13 cellular contexts compared by ENCODE assay signal in genomic region chr14:36505892-36506731, GRCh38. TPM values are rescaled to one million over a fixed set of nuclear protein-coding genes. Genes with fewer than 3 reads are reported as not detected.
DNase-seq lines count a peak whose midpoint lies in the region; ATAC-seq and TF ChIP-seq lines count a peak whose summit lies in the region.
"Had no signal": no experiment of that assay in that cellular context is flagged by ENCODE, and none has a peak within 500 bp of the region (broad histone marks: within the 10 kb centered on the region; RNA-seq: fewer than 3 reads in every experiment).

No MANE protein-coding gene starts in this region.

- H3K4me3 Mint-ChIP-seq in endodermal cell (no peak overlapping the region), progenitor cell of endocrine pancreas (ENCODE audit: low read depth) (no peak overlapping the region)
- H3K4me3 Mint-ChIP-seq: naive B cell had no signal

- H3K9ac ChIP-seq in endodermal cell (ENCODE audit: extremely low read depth, low read length, poor library complexity, severe bottlenecking) = no peak overlapping the region

- no peaks in the 10 kb centered on the region for H3K36me3 ChIP-seq in endodermal cell (ENCODE audit: control insufficient read depth, insufficient read depth, low read length)

- H3K4me1 ChIP-seq in endodermal cell (ENCODE audit: control insufficient read depth, insufficient read depth, low read length) = peaks cover 7% of the 10 kb centered on the region

- DNase-seq in GM10248 (ENCODE audit: extremely low spot score) (peak; percentile 8), NCI-H1092 (lab: John Stamatoyannopoulos, UW) (peak; percentile 74), endodermal cell (peak; percentile 85), progenitor cell of endocrine pancreas (ENCODE audit: low spot score, unreplicated experiment) (no peak), occipital lobe (lab: John Stamatoyannopoulos, UW) (no peak), epidermal melanocyte (ENCODE audit: insufficient read length, low spot score) (no peak)
- DNase-seq: activated naive CD4-positive, alpha-beta T cell; C1 segment of cervical spinal cord; naive B cell; stimulated activated naive CD4-positive, alpha-beta T cell treated with Interleukin-2 at 50 U/mL for 16 hours had no signal

- peaks cover 100% of the 10 kb centered on the region for H3K27me3 ChIP-seq in endodermal cell (ENCODE audit: control insufficient read depth, insufficient read depth, low read length, poor library complexity, severe bottlenecking)

- POLR2A ChIA-PET in GM10248 (lab: Yijun Ruan, JAX) = no interaction called here

- no peaks in the 10 kb centered on the region for H3K9me3 ChIP-seq in endodermal cell (ENCODE audit: control insufficient read depth, low read length)

- TF ChIP-seq CTCF in GM10248 (IDR thresholded peaks at IDR 0.05; ENCODE audit: control extremely low read depth, extremely low read depth, low read depth, missing control alignments) (no peak), endodermal cell (conservative IDR thresholded peaks at IDR 0.05) (peak; percentile 56), progenitor cell of endocrine pancreas (IDR thresholded peaks at IDR 0.05; ENCODE audit: unreplicated experiment) (peak; percentile 22)

- no peak for ATAC-seq in HG03108 (IDR thresholded peaks at IDR 0.05; ENCODE audit: unreplicated experiment)

- no peak overlapping the region for H3K27ac ChIP-seq in endodermal cell (ENCODE audit: low read depth, low read length)

- no peaks in the 10 kb centered on the region for H3K36me3 Mint-ChIP-seq in endodermal cell (ENCODE audit: low read depth)
- no peaks in the 10 kb centered on the region for H3K36me3 Mint-ChIP-seq in progenitor cell of endocrine pancreas (ENCODE audit: insufficient read depth)

- no peak overlapping the region for H3K27ac Mint-ChIP-seq in endodermal cell
- H3K27ac Mint-ChIP-seq in progenitor cell of endocrine pancreas = no peak overlapping the region

- WGBS in endodermal cell (ENCODE audit: insufficient coverage in 1 of 2, insufficient read length in 1 of 2), 2 experiments = 3 to 4% methylated on average over 21 to 35 of the region's 35 CpGs

- CTCF ChIA-PET in GM10248 (lab: Yijun Ruan, JAX) = no interaction called here

- H3K4me1 Mint-ChIP-seq in endodermal cell (peaks cover 33% of the 10 kb centered on the region), progenitor cell of endocrine pancreas (ENCODE audit: low read depth) (no peaks in the 10 kb centered on the region)

- H3K27me3 Mint-ChIP-seq in endodermal cell (ENCODE audit: insufficient read depth) (peaks cover 97% of the 10 kb centered on the region), progenitor cell of endocrine pancreas (peaks cover 92% of the 10 kb centered on the region)

- H3K4me3 ChIP-seq in endodermal cell (ENCODE audit: low read length) = no peak overlapping the region

- no peaks in the 10 kb centered on the region for H3K9me3 Mint-ChIP-seq in endodermal cell
- H3K9me3 Mint-ChIP-seq in progenitor cell of endocrine pancreas (ENCODE audit: low read depth) = no peaks in the 10 kb centered on the region

RNA-seq across cellular contexts. Expression of gene NKX2-1, which starts 13.9 kb away (rescaled TPM):
- total RNA-seq in endodermal cell = under 1 TPM; 0.31 to 0.62 TPM
- 0.25 TPM for polyA plus RNA-seq in endodermal cell (2013, experiment 1 of 2)
- 0.12 TPM for polyA plus RNA-seq in endodermal cell (2013, experiment 2 of 2)
- total RNA-seq in progenitor cell of endocrine pancreas = 0.80 TPM in 1 of 2 replicates, not detected in the other
- total RNA-seq in occipital lobe = 0.31 TPM
- total RNA-seq: activated CD8-positive, alpha-beta memory T cell treated with anti-CD3 and anti-CD28 coated beads for 36 hours; cardiac septum had no signal

Comparison
In these comparisons a context has a peak if more than half of its experiments do, and no peak if none do; other contexts are left out.
1. DNase-seq: peak in GM10248 (single experiment), NCI-H1092 (single experiment) and endodermal cell (single experiment); none in progenitor cell of endocrine pancreas (single experiment), occipital lobe (single experiment) and epidermal melanocyte (single experiment).